ENCODE assay signal across 1 cellular context in the genomic region with DNA sequence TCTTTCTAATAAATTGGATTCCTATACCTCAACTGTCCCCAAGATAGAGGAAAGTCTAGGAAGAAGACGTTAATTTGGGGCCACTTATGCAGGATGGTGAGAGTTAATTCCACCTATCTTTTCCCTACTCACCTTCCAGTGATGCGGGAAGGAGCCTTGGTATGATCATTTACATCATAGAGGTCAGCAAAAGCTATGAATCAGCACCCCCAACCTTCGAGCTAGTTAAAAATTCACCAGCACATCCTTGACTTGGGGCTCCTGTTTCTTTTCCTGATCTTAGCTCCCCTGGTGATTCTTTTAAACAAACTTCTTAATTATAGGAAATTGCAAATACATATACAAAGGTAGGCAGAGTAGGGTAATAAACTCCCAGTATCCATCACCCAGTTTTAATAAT.
TF ChIP-seq lines count a peak whose summit lies in the region.

No MANE protein-coding gene starts in this region.

TF ChIP-seq in GM23338, 12 proteins besides CTCF, POLR2A, EP300 and RAD21 (continued from another document):
- TF ChIP-seq, protein P1, sequence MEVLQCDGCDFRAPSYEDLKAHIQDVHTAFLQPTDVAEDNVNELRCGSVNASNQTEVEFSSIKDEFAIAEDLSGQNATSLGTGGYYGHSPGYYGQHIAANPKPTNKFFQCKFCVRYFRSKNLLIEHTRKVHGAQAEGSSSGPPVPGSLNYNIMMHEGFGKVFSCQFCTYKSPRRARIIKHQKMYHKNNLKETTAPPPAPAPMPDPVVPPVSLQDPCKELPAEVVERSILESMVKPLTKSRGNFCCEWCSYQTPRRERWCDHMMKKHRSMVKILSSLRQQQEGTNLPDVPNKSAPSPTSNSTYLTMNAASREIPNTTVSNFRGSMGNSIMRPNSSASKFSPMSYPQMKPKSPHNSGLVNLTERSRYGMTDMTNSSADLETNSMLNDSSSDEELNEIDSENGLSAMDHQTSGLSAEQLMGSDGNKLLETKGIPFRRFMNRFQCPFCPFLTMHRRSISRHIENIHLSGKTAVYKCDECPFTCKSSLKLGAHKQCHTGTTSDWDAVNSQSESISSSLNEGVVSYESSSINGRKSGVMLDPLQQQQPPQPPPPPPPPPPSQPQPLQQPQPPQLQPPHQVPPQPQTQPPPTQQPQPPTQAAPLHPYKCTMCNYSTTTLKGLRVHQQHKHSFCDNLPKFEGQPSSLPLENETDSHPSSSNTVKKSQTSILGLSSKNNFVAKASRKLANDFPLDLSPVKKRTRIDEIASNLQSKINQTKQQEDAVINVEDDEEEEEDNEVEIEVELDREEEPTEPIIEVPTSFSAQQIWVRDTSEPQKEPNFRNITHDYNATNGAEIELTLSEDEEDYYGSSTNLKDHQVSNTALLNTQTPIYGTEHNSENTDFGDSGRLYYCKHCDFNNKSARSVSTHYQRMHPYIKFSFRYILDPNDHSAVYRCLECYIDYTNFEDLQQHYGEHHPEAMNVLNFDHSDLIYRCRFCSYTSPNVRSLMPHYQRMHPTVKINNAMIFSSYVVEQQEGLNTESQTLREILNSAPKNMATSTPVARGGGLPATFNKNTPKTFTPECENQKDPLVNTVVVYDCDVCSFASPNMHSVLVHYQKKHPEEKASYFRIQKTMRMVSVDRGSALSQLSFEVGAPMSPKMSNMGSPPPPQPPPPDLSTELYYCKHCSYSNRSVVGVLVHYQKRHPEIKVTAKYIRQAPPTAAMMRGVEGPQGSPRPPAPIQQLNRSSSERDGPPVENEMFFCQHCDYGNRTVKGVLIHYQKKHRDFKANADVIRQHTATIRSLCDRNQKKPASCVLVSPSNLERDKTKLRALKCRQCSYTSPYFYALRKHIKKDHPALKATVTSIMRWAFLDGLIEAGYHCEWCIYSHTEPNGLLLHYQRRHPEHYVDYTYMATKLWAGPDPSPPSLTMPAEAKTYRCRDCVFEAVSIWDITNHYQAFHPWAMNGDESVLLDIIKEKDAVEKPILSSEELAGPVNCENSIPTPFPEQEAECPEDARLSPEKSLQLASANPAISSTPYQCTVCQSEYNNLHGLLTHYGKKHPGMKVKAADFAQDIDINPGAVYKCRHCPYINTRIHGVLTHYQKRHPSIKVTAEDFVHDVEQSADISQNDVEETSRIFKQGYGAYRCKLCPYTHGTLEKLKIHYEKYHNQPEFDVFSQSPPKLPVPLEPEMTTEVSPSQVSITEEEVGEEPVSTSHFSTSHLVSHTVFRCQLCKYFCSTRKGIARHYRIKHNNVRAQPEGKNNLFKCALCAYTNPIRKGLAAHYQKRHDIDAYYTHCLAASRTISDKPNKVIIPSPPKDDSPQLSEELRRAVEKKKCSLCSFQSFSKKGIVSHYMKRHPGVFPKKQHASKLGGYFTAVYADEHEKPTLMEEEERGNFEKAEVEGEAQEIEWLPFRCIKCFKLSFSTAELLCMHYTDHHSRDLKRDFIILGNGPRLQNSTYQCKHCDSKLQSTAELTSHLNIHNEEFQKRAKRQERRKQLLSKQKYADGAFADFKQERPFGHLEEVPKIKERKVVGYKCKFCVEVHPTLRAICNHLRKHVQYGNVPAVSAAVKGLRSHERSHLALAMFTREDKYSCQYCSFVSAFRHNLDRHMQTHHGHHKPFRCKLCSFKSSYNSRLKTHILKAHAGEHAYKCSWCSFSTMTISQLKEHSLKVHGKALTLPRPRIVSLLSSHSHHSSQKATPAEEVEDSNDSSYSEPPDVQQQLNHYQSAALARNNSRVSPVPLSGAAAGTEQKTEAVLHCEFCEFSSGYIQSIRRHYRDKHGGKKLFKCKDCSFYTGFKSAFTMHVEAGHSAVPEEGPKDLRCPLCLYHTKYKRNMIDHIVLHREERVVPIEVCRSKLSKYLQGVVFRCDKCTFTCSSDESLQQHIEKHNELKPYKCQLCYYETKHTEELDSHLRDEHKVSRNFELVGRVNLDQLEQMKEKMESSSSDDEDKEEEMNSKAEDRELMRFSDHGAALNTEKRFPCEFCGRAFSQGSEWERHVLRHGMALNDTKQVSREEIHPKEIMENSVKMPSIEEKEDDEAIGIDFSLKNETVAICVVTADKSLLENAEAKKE (CRISPR knock-in tag; IDR thresholded peaks at IDR 0.05): no peak
- TF ChIP-seq NANOG (IDR thresholded peaks at IDR 0.05; ENCODE audit: borderline replicate concordance): no peak
- TF ChIP-seq ZNF331 (CRISPR knock-in tag; IDR thresholded peaks at IDR 0.05; ENCODE audit: low read depth): no peak
- no peak for TF ChIP-seq JUNB (IDR thresholded peaks at IDR 0.05; ENCODE audit: unreplicated experiment)
- TF ChIP-seq CREB1 (CRISPR knock-in tag; IDR thresholded peaks at IDR 0.05; ENCODE audit: low read depth): no peak
- TF ChIP-seq, protein P2, sequence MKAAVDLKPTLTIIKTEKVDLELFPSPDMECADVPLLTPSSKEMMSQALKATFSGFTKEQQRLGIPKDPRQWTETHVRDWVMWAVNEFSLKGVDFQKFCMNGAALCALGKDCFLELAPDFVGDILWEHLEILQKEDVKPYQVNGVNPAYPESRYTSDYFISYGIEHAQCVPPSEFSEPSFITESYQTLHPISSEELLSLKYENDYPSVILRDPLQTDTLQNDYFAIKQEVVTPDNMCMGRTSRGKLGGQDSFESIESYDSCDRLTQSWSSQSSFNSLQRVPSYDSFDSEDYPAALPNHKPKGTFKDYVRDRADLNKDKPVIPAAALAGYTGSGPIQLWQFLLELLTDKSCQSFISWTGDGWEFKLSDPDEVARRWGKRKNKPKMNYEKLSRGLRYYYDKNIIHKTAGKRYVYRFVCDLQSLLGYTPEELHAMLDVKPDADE (IDR thresholded peaks at IDR 0.05): no peak
- no peak for TF ChIP-seq ZNF114 (CRISPR knock-in tag; IDR thresholded peaks at IDR 0.05)
- no peak for TF ChIP-seq POLR2AphosphoS5 (IDR thresholded peaks at IDR 0.05; ENCODE audit: low read depth)
- no peak for TF ChIP-seq EZH2phosphoT487 (IDR thresholded peaks at IDR 0.05; ENCODE audit: unreplicated experiment)
- no peak for TF ChIP-seq EZH2 (IDR thresholded peaks at IDR 0.05; ENCODE audit: low read depth, unreplicated experiment)
